In the genomic region with DNA sequence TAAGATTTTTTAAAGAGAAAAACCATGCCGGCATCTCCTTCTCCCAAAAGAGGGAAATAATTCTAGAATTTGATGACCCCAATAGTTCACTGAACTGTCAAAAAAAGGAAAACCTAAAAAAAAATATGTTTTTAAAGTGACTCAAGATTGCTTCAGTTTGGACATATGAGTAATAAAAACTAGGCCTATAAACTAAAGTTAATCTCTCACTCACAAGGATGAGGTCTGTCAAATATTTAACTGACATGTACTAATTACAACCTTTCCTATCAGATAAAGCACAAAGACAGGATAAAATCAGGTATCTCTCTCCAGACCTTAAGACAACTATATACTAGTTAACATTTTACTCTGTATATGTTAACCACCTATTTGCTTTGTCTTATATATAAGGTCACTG, we compare ENCODE assay signal across 29 cellular contexts.
"Had no signal": no experiment of that assay in that cellular context is flagged by ENCODE, and none has a peak within 500 bp of the region (broad histone marks: within the 10 kb centered on the region; RNA-seq: fewer than 3 reads in every experiment).

No MANE protein-coding gene starts in this region.

- ATAC-seq: left cardiac atrium; lower lobe of right lung; naive thymus-derived CD8-positive, alpha-beta T cell; right lobe of liver; stimulated activated naive CD8-positive, alpha-beta T cell treated with anti-CD3 and anti-CD28 coated beads, Interleukin-15, Interleukin-2, amounts not matched to agents 100 U/mL and 50 U/mL, for 24 hours had no signal

- H3K9me3 ChIP-seq: esophagus squamous epithelium, left ventricle myocardium inferior, lower lobe of right lung, prostate gland, right lobe of liver, thoracic aorta, tibial nerve, upper lobe of left lung had no signal

- H3K36me3 ChIP-seq: esophagus squamous epithelium, left ventricle myocardium inferior, lower lobe of right lung, prostate gland, right lobe of liver, thoracic aorta, tibial nerve, upper lobe of left lung had no signal

- H3K4me1 Mint-ChIP-seq: immature natural killer cell; naive thymus-derived CD8-positive, alpha-beta T cell had no signal

- FAIRE-seq: endothelial cell of umbilical vein, small intestine, urothelium cell line had no signal

- H3K36me3 Mint-ChIP-seq: immature natural killer cell; naive thymus-derived CD8-positive, alpha-beta T cell had no signal

- H3K27ac Mint-ChIP-seq: immature natural killer cell; naive thymus-derived CD8-positive, alpha-beta T cell; nephron progenitor cell had no signal

- H3K27me3 ChIP-seq: esophagus squamous epithelium, right lobe of liver, tibial nerve, upper lobe of left lung had no signal

- H3K4me3 ChIP-seq: coronary artery, esophagus squamous epithelium, left ventricle myocardium inferior, lower lobe of right lung, prostate gland, right lobe of liver, thoracic aorta, tibial nerve, upper lobe of left lung had no signal

- DNase-seq: dermis blood vessel endothelial cell; effector memory CD4-positive, alpha-beta T cell; erythroblast; esophagus squamous epithelium; foreskin melanocyte; hypothalamus; immature natural killer cell; islet precursor cell; left cardiac atrium; left ventricle myocardium inferior; lower lobe of right lung; midbrain; naive thymus-derived CD8-positive, alpha-beta T cell; nephron progenitor cell; nucleus accumbens; right lobe of liver; small intestine; stimulated activated CD4-positive, alpha-beta T cell treated with anti-CD3 and anti-CD28 coated beads, Interleukin-15, amount 100 ng/mL, for 24 hours; stimulated activated CD4-positive, alpha-beta T cell treated with anti-CD3 and anti-CD28 coated beads, Interleukin-2, amount 100 ng/mL, for 48 hours; stimulated activated CD8-positive, alpha-beta memory T cell treated with anti-CD3 and anti-CD28 coated beads, Interleukin-4, amount 100 ng/mL, for 48 hours; stimulated activated naive CD8-positive, alpha-beta T cell treated with anti-CD3 and anti-CD28 coated beads, Interleukin-15, Interleukin-2, amounts not matched to agents 100 U/mL and 50 U/mL, for 24 hours; substantia nigra; upper lobe of left lung had no signal

- H3K27ac ChIP-seq: coronary artery, esophagus squamous epithelium, left ventricle myocardium inferior, lower lobe of right lung, prostate gland, right lobe of liver, thoracic aorta, tibial nerve, upper lobe of left lung had no signal

- H3K4me3 Mint-ChIP-seq: immature natural killer cell; naive thymus-derived CD8-positive, alpha-beta T cell; nephron progenitor cell had no signal

- H3K4me1 ChIP-seq: left ventricle myocardium inferior, lower lobe of right lung, prostate gland, right lobe of liver, tibial nerve, upper lobe of left lung had no signal
